1 cellular context compared by ENCODE assay signal in the genomic region with DNA sequence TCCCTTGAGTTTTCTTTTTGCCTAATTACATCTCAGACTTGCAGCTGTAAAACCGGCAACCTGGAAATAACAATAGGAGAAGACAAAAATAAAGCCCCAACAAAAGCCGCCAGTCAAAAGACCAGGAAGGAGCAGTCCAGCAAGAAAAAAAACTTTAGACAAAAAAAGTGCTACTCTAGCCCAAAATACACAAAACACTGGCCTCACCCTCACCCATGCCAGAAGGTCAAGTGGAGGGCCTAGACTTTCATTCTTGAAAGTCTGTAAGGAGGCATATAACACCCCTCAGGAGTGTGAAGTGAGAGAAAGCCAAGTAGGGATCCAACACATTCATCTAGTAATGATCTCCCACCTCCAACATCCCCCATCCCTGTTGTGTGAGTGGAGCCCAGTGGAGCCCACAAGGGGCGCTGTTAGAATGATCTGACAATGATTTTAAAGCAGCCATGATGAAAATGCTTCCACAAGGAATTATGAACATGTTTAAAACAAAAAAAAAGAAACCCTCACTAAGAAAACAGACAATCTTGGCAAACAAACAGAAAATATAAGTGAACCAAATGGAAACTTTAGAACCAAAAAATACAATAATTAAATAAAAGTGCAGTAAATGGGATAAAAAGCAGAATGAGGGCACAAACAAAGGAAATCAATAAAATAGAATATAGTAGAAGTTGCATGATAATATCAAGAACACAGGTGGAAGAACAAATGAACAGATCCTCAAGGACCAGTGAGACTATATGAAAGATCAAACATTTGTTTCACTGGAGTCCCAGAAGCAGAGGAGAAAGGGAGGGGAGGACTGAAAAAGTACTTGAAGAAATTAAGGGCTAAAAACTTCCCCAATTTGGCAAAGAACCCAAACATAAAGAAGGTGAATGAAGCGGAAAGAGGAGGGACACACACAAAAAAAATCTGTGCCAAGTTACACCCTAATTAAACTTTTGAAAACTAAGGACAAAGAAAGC.
TF ChIP-seq lines count a peak whose summit lies in the region.

No MANE protein-coding gene starts in this region.

TF ChIP-seq in SK-N-SH, 30 proteins besides CTCF, POLR2A, EP300 and RAD21 (continued from another document):
- TF ChIP-seq, protein P1, sequence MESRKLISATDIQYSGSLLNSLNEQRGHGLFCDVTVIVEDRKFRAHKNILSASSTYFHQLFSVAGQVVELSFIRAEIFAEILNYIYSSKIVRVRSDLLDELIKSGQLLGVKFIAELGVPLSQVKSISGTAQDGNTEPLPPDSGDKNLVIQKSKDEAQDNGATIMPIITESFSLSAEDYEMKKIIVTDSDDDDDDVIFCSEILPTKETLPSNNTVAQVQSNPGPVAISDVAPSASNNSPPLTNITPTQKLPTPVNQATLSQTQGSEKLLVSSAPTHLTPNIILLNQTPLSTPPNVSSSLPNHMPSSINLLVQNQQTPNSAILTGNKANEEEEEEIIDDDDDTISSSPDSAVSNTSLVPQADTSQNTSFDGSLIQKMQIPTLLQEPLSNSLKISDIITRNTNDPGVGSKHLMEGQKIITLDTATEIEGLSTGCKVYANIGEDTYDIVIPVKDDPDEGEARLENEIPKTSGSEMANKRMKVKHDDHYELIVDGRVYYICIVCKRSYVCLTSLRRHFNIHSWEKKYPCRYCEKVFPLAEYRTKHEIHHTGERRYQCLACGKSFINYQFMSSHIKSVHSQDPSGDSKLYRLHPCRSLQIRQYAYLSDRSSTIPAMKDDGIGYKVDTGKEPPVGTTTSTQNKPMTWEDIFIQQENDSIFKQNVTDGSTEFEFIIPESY (IDR thresholded peaks at IDR 0.05; ENCODE audit: borderline replicate concordance, low read depth) = no peak
- no peak for TF ChIP-seq GABPA (IDR thresholded peaks at IDR 0.05; ENCODE audit: low read depth)
